In genomic region chr6:143450453-143451362, GRCh38 we compare ENCODE assay signal across 8 cellular contexts. TPM values are rescaled to one million over a fixed set of nuclear protein-coding genes. Genes with fewer than 3 reads are reported as not detected.
DNase-seq lines count a peak whose midpoint lies in the region; ATAC-seq, FAIRE-seq and TF ChIP-seq lines count a peak whose summit lies in the region.

Gene ADAT2, minus strand, starts transcription at chr6:143450695. Its CDS starts 37 bp downstream, at chr6:143450658.
Gene PEX3, plus strand, starts transcription at chr6:143450805. Its CDS starts 238 bp downstream, at chr6:143451043.

- WGBS in pancreas, 2 donors: 0 to 1% methylated on average over 53 to 55 of the region's 55 CpGs
- WGBS in tibial nerve, 2 donors: 0 to 1% methylated on average over 24 to 39 of the region's 55 CpGs

- DNase-seq in GM12891 (ENCODE audit: insufficient read length, low spot score): peak; percentile 65
- DNase-seq in NCI-H1417 treated with DMSO at 0.1 percent for 48 hours (lab: John Stamatoyannopoulos, UW): peak; percentile 80
- DNase-seq in SW 1271 (lab: John Stamatoyannopoulos, UW): peak; percentile 73 to 94
- DNase-seq in activated naive CD8-positive, alpha-beta T cell treated with anti-CD3 and anti-CD28 coated beads, Interleukin-2, amount 50 U/mL, for 16 hours (ENCODE audit: low read depth, low spot score): peak; percentile 84
- peak; percentile 95 for DNase-seq in Right ventricle myocardium superior
- DNase-seq in pancreas: peak; percentile 90 to 96 (median 92)
- peak; percentile 69 to 76 for DNase-seq in tibial nerve (ENCODE audit: low spot score in 2 of 2)

- H3K27ac ChIP-seq in pancreas (peak within 1 kb of the TSS; percentile 32 to 75 (median 63)), tibial nerve (peak within 1 kb of the TSS; percentile 64 to 89 (median 77))

- ATAC-seq in HG02798 (IDR thresholded peaks at IDR 0.05; ENCODE audit: poor library complexity, unreplicated experiment) (peak; percentile 98), Right ventricle myocardium superior (ENCODE audit: poor library complexity) (peak; percentile 99), pancreas (peak; percentile 98 to 100 (median 99))

- H3K4me3 ChIP-seq in pancreas (peak within 1 kb of the TSS; percentile 49 to 67 (median 55)), tibial nerve (peak within 1 kb of the TSS; percentile 62 to 81 (median 72))

- TF ChIP-seq POLR2A in GM12891 (IDR thresholded peaks at IDR 0.05; ENCODE audit: low read depth, low read length) (peak; percentile 80), tibial nerve (IDR thresholded peaks at IDR 0.05) (peak; percentile 34 to 60)

- peaks cover 9 to 20% (median 12%) of the 10 kb centered on the region in 3 donors for H3K4me1 ChIP-seq in pancreas
- H3K4me1 ChIP-seq in tibial nerve: peaks cover 0 to 40% (median 17%) of the 10 kb centered on the region in 4 donors

- intact Hi-C loops in Right ventricle myocardium superior (cut with DNase I) (no loop called here), pancreas (cut with DNase I) (no loop called here)

- no peaks in the 10 kb centered on the region for H3K36me3 ChIP-seq in pancreas
- H3K36me3 ChIP-seq in tibial nerve: no peaks in the 10 kb centered on the region

- FAIRE-seq in GM12891 (lab: Jason Lieb, UNC) (peak; percentile 99), pancreas (lab: Jason Lieb, UNC) (peak; percentile 29)

- peak; percentile 71 to 95 for TF ChIP-seq EP300 in tibial nerve (IDR thresholded peaks at IDR 0.05)

- TF ChIP-seq CTCF in pancreas (IDR thresholded peaks at IDR 0.05) (no peak), tibial nerve (IDR thresholded peaks at IDR 0.05) (peak in 1 of 5 experiments; percentile 34)

- no peaks in the 10 kb centered on the region for H3K27me3 ChIP-seq in pancreas
- no peaks in the 10 kb centered on the region for H3K27me3 ChIP-seq in tibial nerve

- H3K9me3 ChIP-seq in pancreas (no peaks in the 10 kb centered on the region), tibial nerve (no peaks in the 10 kb centered on the region)

TF ChIP-seq in GM12891, 5 proteins besides CTCF, POLR2A, EP300 and RAD21:
- TF ChIP-seq SPI1 (IDR thresholded peaks at IDR 0.05; ENCODE audit: low read depth, low read length) (no peak), TAF1 (IDR thresholded peaks at IDR 0.05; ENCODE audit: low read depth, low read length) (peak; percentile 93), PAX5 (IDR thresholded peaks at IDR 0.05; ENCODE audit: insufficient read depth, low read length, severe bottlenecking) (peak; percentile 88), POU2F2 (IDR thresholded peaks at IDR 0.05; ENCODE audit: low read depth, low read length) (peak; percentile 81; the same call in 1 of the 2 replicates), POLR2AphosphoS5 (IDR thresholded peaks at IDR 0.05; ENCODE audit: low read depth, low read length) (peak; percentile 87)

RNA-seq across cellular contexts. Expression of gene ADAT2, which starts in this region (rescaled TPM):
- 14.7 TPM for polyA plus RNA-seq in GM12891 (2012; ENCODE audit: low read depth, missing spikeins)
- total RNA-seq in Right ventricle myocardium superior (1.4 TPM), pancreas (1 to 10 TPM; 1.9 to 6.3 (median 3.5) TPM), tibial nerve (10 to 100 TPM in 1 of 4 donors, 1 to 10 TPM in 3; 4.1 to 12.0 (median 6.9) TPM)
- 10 to 100 TPM; 11.0 to 12.1 TPM for polyA plus RNA-seq in pancreas

RNA-seq across cellular contexts. Expression of gene PEX3, which starts in this region (rescaled TPM):
- polyA plus RNA-seq in GM12891 (2012; ENCODE audit: low read depth, missing spikeins): 15.8 TPM
- total RNA-seq in Right ventricle myocardium superior (17.9 TPM), pancreas (1 to 10 TPM; 5.6 to 9.6 (median 6.6) TPM), tibial nerve (10 to 100 TPM in 3 of 4 donors, 1 to 10 TPM in 1; 9.0 to 20.6 (median 13.7) TPM)
- 1 to 10 TPM; 2.8 to 9.2 TPM for polyA plus RNA-seq in pancreas

Comparison
In these comparisons a context has a peak if more than half of its experiments do, and no peak if none do; other contexts are left out.
1. Peak in every context shown above with its lines: DNase-seq, ATAC-seq, H3K4me3 ChIP-seq and H3K27ac ChIP-seq.